In genomic region chr13:18947376-18947977, GRCh38 we compare ENCODE assay signal across 30 cellular contexts.
"Had no signal": no experiment of that assay in that cellular context is flagged by ENCODE, and none has a peak within 500 bp of the region (broad histone marks: within the 10 kb centered on the region; RNA-seq: fewer than 3 reads in every experiment).

No MANE protein-coding gene starts in this region.

- H3K4me3 ChIP-seq: colonic mucosa, esophagus squamous epithelium, heart right ventricle, mucosa of descending colon, ovary, psoas muscle, skin epidermis, testis, tibial artery, upper lobe of left lung had no signal

- H3K27me3 Mint-ChIP-seq: central memory CD8-positive, alpha-beta T cell; dendritic cell treated with granulocyte-macrophage colony-stimulating factor and Interleukin-4, amounts not matched to agents 40 ng/mL and 50 ng/mL, for 4 days; naive B cell; natural killer cell treated with Interleukin-12 subunit alpha and Interleukin-12 subunit beta and Interleukin-15 and Interleukin-18, amount 100 ng/mL, for 72 hours had no signal

- DNase-seq: colonic mucosa; effector CD8-positive, alpha-beta T cell; erythroblast; esophagus squamous epithelium; foreskin melanocyte; glutamatergic neuron; heart right ventricle; hippocampal formation; mesenchymal stem cell; naive B cell; nucleus accumbens; ovary; psoas muscle; stimulated activated CD4-positive, alpha-beta T cell treated with anti-CD3 and anti-CD28 coated beads, Interleukin-1b, Interleukin-23, amount 100 ng/mL, for 48 hours; stimulated activated CD4-positive, alpha-beta T cell treated with anti-CD3 and anti-CD28 coated beads, Interleukin-4, amount 100 ng/mL, for 1 hour; stimulated activated naive CD8-positive, alpha-beta T cell treated with anti-CD3 and anti-CD28 coated beads, Interleukin-15, Interleukin-2, amounts not matched to agents 100 U/mL and 50 U/mL, for 24 hours; substantia nigra; testis; tibial artery had no signal

- H3K36me3 ChIP-seq: colonic mucosa, esophagus squamous epithelium, heart right ventricle, ovary, tibial artery, upper lobe of left lung had no signal

- H3K27me3 ChIP-seq: colonic mucosa, ovary, testis, upper lobe of left lung had no signal

- ATAC-seq: heart right ventricle; left lobe of liver; mucosa of descending colon; natural killer cell treated with Interleukin-12 subunit alpha and Interleukin-12 subunit beta and Interleukin-15 and Interleukin-18, amount 100 ng/mL, for 72 hours; psoas muscle; right cardiac atrium; stimulated activated effector memory CD8-positive, alpha-beta T cell treated with anti-CD3 and anti-CD28 coated beads, Interleukin-12 subunit alpha, Interleukin-12 subunit beta, amount 100 ng/mL, for 72 hours; stimulated activated naive CD8-positive, alpha-beta T cell treated with anti-CD3 and anti-CD28 coated beads, Interleukin-15, Interleukin-2, amounts not matched to agents 100 U/mL and 50 U/mL, for 24 hours had no signal

- H3K4me3 Mint-ChIP-seq: central memory CD8-positive, alpha-beta T cell; dendritic cell treated with granulocyte-macrophage colony-stimulating factor and Interleukin-4, amounts not matched to agents 40 ng/mL and 50 ng/mL, for 4 days; mesothelial cell of epicardium; naive B cell; natural killer cell treated with Interleukin-12 subunit alpha and Interleukin-12 subunit beta and Interleukin-15 and Interleukin-18, amount 100 ng/mL, for 72 hours; neural crest cell; stimulated activated effector memory CD8-positive, alpha-beta T cell treated with anti-CD3 and anti-CD28 coated beads, Interleukin-12 subunit alpha, Interleukin-12 subunit beta, amount 100 ng/mL, for 72 hours had no signal

- H3K27ac ChIP-seq: colonic mucosa, esophagus squamous epithelium, heart right ventricle, ovary, psoas muscle, skin epidermis, testis, tibial artery, upper lobe of left lung had no signal

- H3K4me1 ChIP-seq: colonic mucosa, esophagus squamous epithelium, heart right ventricle, psoas muscle, testis, tibial artery, upper lobe of left lung had no signal

- H3K36me3 Mint-ChIP-seq: naive B cell; natural killer cell treated with Interleukin-12 subunit alpha and Interleukin-12 subunit beta and Interleukin-15 and Interleukin-18, amount 100 ng/mL, for 72 hours; stimulated activated effector memory CD8-positive, alpha-beta T cell treated with anti-CD3 and anti-CD28 coated beads, Interleukin-12 subunit alpha, Interleukin-12 subunit beta, amount 100 ng/mL, for 72 hours had no signal

- H3K9me3 ChIP-seq: colonic mucosa, heart right ventricle, ovary, psoas muscle, testis, tibial artery, upper lobe of left lung had no signal

- H3K4me1 Mint-ChIP-seq: central memory CD8-positive, alpha-beta T cell; mesothelial cell of epicardium; neural crest cell; stimulated activated effector memory CD8-positive, alpha-beta T cell treated with anti-CD3 and anti-CD28 coated beads, Interleukin-12 subunit alpha, Interleukin-12 subunit beta, amount 100 ng/mL, for 72 hours had no signal

- H3K9me3 Mint-ChIP-seq: central memory CD8-positive, alpha-beta T cell; natural killer cell treated with Interleukin-12 subunit alpha and Interleukin-12 subunit beta and Interleukin-15 and Interleukin-18, amount 100 ng/mL, for 72 hours; neural crest cell; stimulated activated effector memory CD8-positive, alpha-beta T cell treated with anti-CD3 and anti-CD28 coated beads, Interleukin-12 subunit alpha, Interleukin-12 subunit beta, amount 100 ng/mL, for 72 hours had no signal

- H3K27ac Mint-ChIP-seq: dendritic cell treated with granulocyte-macrophage colony-stimulating factor and Interleukin-4, amounts not matched to agents 40 ng/mL and 50 ng/mL, for 4 days; mesothelial cell of epicardium; natural killer cell treated with Interleukin-12 subunit alpha and Interleukin-12 subunit beta and Interleukin-15 and Interleukin-18, amount 100 ng/mL, for 72 hours; stimulated activated effector memory CD8-positive, alpha-beta T cell treated with anti-CD3 and anti-CD28 coated beads, Interleukin-12 subunit alpha, Interleukin-12 subunit beta, amount 100 ng/mL, for 72 hours had no signal
